In the genomic region with DNA sequence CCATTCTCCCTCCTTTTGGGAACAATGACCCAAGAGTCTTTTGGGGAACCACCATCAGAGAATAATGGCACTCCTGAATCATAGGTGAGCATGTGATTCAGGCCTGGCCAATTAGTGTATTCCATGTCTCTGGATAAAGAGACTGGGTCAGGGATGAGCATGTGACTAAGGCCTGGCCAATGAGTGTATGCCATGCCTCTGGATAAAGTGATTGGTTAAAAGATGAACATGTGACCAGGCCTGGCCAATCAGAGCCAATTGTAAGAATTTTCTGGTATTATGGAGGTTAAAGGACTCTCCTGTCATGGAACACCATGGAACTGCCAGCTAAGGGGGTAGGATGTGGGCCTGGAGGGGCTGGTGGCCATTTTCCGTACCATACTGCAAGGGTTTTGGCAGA, we compare ENCODE assay signal across 17 cellular contexts.
"Had no signal": no experiment of that assay in that cellular context is flagged by ENCODE, and none has a peak within 500 bp of the region (broad histone marks: within the 10 kb centered on the region; RNA-seq: fewer than 3 reads in every experiment).

No MANE protein-coding gene starts in this region.

- H3K36me3 Mint-ChIP-seq: activated naive CD4-positive, alpha-beta T cell treated with anti-CD3 and anti-CD28 coated beads, Interleukin-2, amount 50 U/mL, for 72 hours had no signal

- H3K36me3 ChIP-seq: colonic mucosa, ovary, sigmoid colon, spleen, upper lobe of left lung had no signal

- H3K4me3 Mint-ChIP-seq: activated CD4-positive, alpha-beta memory T cell treated with anti-CD3 and anti-CD28 coated beads, Interleukin-2, amount 10 ng/mL, durations not matched to agents 7 days and 5 days; activated T-cell treated with anti-CD3 and anti-CD28 coated beads, Interleukin-2, amount 50 U/mL, for 24 hours; stimulated activated naive CD8-positive, alpha-beta T cell treated with anti-CD3 and anti-CD28 coated beads, Interleukin-15, amount 100 ng/mL, for 72 hours had no signal

- H3K9me3 Mint-ChIP-seq: activated CD4-positive, alpha-beta memory T cell treated with anti-CD3 and anti-CD28 coated beads, Interleukin-2, amount 10 ng/mL, durations not matched to agents 7 days and 5 days; activated T-cell treated with anti-CD3 and anti-CD28 coated beads, Interleukin-2, amount 50 U/mL, for 24 hours; stimulated activated naive CD8-positive, alpha-beta T cell treated with anti-CD3 and anti-CD28 coated beads, Interleukin-15, amount 100 ng/mL, for 72 hours had no signal

- ATAC-seq: esophagus mucosa; left lobe of liver; stimulated activated naive CD8-positive, alpha-beta T cell treated with anti-CD3 and anti-CD28 coated beads, Interleukin-15, amount 100 ng/mL, for 72 hours had no signal

- H3K27ac ChIP-seq: colonic mucosa, ovary, sigmoid colon, spleen, upper lobe of left lung had no signal

- H3K27ac Mint-ChIP-seq: activated CD4-positive, alpha-beta memory T cell treated with anti-CD3 and anti-CD28 coated beads, Interleukin-2, amount 10 ng/mL, durations not matched to agents 7 days and 5 days; activated naive CD4-positive, alpha-beta T cell treated with anti-CD3 and anti-CD28 coated beads, Interleukin-2, amount 50 U/mL, for 72 hours; activated T-cell treated with anti-CD3 and anti-CD28 coated beads, Interleukin-2, amount 50 U/mL, for 24 hours; stimulated activated naive CD8-positive, alpha-beta T cell treated with anti-CD3 and anti-CD28 coated beads, Interleukin-15, amount 100 ng/mL, for 72 hours had no signal

- H3K27me3 Mint-ChIP-seq: activated CD4-positive, alpha-beta memory T cell treated with anti-CD3 and anti-CD28 coated beads, Interleukin-2, amount 10 ng/mL, durations not matched to agents 7 days and 5 days; activated T-cell treated with anti-CD3 and anti-CD28 coated beads, Interleukin-2, amount 50 U/mL, for 24 hours; stimulated activated naive CD8-positive, alpha-beta T cell treated with anti-CD3 and anti-CD28 coated beads, Interleukin-15, amount 100 ng/mL, for 72 hours had no signal

- FAIRE-seq: keratinocyte had no signal

- H3K9me3 ChIP-seq: colonic mucosa, ovary, sigmoid colon, spleen, upper lobe of left lung had no signal

- H3K4me3 ChIP-seq: colonic mucosa, ovary, sigmoid colon, spleen, upper lobe of left lung had no signal

- H3K27me3 ChIP-seq: colonic mucosa, ovary, sigmoid colon, spleen, upper lobe of left lung had no signal

- H3K4me1 ChIP-seq: colonic mucosa, spleen, upper lobe of left lung had no signal

- H3K4me1 Mint-ChIP-seq: activated CD4-positive, alpha-beta memory T cell treated with anti-CD3 and anti-CD28 coated beads, Interleukin-2, amount 10 ng/mL, durations not matched to agents 7 days and 5 days; stimulated activated naive CD8-positive, alpha-beta T cell treated with anti-CD3 and anti-CD28 coated beads, Interleukin-15, amount 100 ng/mL, for 72 hours had no signal

- DNase-seq: activated CD4-positive, alpha-beta memory T cell treated with anti-CD3 and anti-CD28 coated beads, Interleukin-2, amount 10 ng/mL, durations not matched to agents 7 days and 5 days; activated effector memory CD4-positive, alpha-beta T cell treated with anti-CD3 and anti-CD28 coated beads, Interleukin-2, amount 50 U/mL, for 16 hours; activated T-cell treated with anti-CD3 and anti-CD28 coated beads, Interleukin-2, amount 50 U/mL, for 24 hours; caudate nucleus; colonic mucosa; hippocampal formation; ovary; sigmoid colon; spleen; stimulated activated CD4-positive, alpha-beta T cell treated with anti-CD3 and anti-CD28 coated beads, Interleukin-1b, Interleukin-23, amount 100 ng/mL, for 48 hours; stimulated activated naive CD8-positive, alpha-beta T cell treated with anti-CD3 and anti-CD28 coated beads, Interleukin-15, amount 100 ng/mL, for 72 hours; T1000; upper lobe of left lung had no signal
